In the genomic region with DNA sequence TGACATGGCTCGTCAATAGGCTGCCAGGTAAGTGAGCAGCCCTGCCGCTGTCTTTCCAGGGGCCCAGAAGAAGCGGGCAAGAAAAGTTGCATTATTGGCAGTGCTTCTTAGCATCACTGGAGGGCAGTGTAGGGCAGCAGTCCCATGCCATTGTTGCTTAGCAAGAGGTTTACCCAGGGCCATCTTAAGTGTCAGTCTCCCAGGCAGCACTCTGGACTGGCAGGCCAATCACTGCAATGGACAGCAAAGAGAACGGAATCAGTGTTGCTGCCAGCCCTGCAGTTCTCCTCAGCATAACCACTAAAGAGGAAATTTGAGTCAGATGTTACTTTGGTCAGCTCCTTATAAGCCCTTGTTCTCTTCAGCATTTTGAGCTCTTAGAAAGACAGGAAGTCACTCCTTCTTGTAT, we compare ENCODE assay signal across 1 cellular context.
TF ChIP-seq lines count a peak whose summit lies in the region.

No MANE protein-coding gene starts in this region.

TF ChIP-seq in WTC11, 78 proteins besides CTCF, POLR2A, EP300 and RAD21 (continued from another document):
- TF ChIP-seq SP1 (CRISPR knock-in tag; conservative IDR thresholded peaks at IDR 0.05) (no peak), ATF1 (CRISPR knock-in tag; IDR thresholded peaks at IDR 0.05) (no peak), USF2 (CRISPR knock-in tag; IDR thresholded peaks at IDR 0.05) (no peak), NFE2L1 (CRISPR knock-in tag; IDR thresholded peaks at IDR 0.05) (no peak), EMX1 (CRISPR knock-in tag; IDR thresholded peaks at IDR 0.05) (no peak)
